Comparison of ENCODE assay signal across 10 cellular contexts in genomic region chr2:174038472-174038871, GRCh38.
A peak's percentile ranks its signal among the peaks of the same experiment; 100 is the strongest.
DNase-seq lines count a peak whose midpoint lies in the region; ATAC-seq and TF ChIP-seq lines count a peak whose summit lies in the region.
"Had no signal": no experiment of that assay in that cellular context is flagged by ENCODE, and none has a peak within 500 bp of the region (broad histone marks: within the 10 kb centered on the region; RNA-seq: fewer than 3 reads in every experiment).

No MANE protein-coding gene starts in this region.

- DNase-seq in activated CD4-positive, alpha-beta T cell treated with anti-CD3 and anti-CD28 coated beads, Interleukin-2, amount 10 ng/mL, durations not matched to agents 24 days and 14 days, result no peak
- DNase-seq in activated CD4-positive, alpha-beta T cell treated with anti-CD3 and anti-CD28 coated beads for 4 hours, result no peak
- DNase-seq in osteocyte (ENCODE audit: extremely low spot score, unreplicated experiment), result no peak
- no peak for DNase-seq in head of caudate nucleus
- DNase-seq in NCI-H187 (lab: John Stamatoyannopoulos, UW), result no peak
- DNase-seq in type B pancreatic cell (ENCODE audit: extremely low spot score, unreplicated experiment), result no peak
- DNase-seq: activated T-cell treated with anti-CD3 and anti-CD28 coated beads, Interleukin-2, amount 50 U/mL, for 1 hour; stimulated activated CD4-positive, alpha-beta T cell treated with anti-CD3 and anti-CD28 coated beads, Interleukin-12 subunit alpha, Interleukin-12 subunit beta, amount 100 ng/mL, for 4 hours had no signal

- ATAC-seq in HG03159 (IDR thresholded peaks at IDR 0.05; ENCODE audit: unreplicated experiment), result peak; percentile 37

- no peaks in the 10 kb centered on the region for H3K9me3 Mint-ChIP-seq in activated CD4-positive, alpha-beta T cell treated with anti-CD3 and anti-CD28 coated beads, Interleukin-2, amount 10 ng/mL, durations not matched to agents 24 days and 14 days
- no peaks in the 10 kb centered on the region for H3K9me3 Mint-ChIP-seq in osteocyte (ENCODE audit: unreplicated experiment)
- H3K9me3 Mint-ChIP-seq in type B pancreatic cell, result peaks cover 7% of the 10 kb centered on the region

- no peak for TF ChIP-seq CTCF in VCaP (conservative IDR thresholded peaks at IDR 0.05)
- TF ChIP-seq CTCF in osteocyte (IDR thresholded peaks at IDR 0.05), result no peak
- no peak for TF ChIP-seq CTCF in type B pancreatic cell (conservative IDR thresholded peaks at IDR 0.05)

- intact Hi-C loops in activated CD4-positive, alpha-beta T cell treated with anti-CD3 and anti-CD28 coated beads, Interleukin-2, amount 10 ng/mL, durations not matched to agents 24 days and 14 days (cut with micrococcal nuclease), result no loop called here
- intact Hi-C loops in head of caudate nucleus (cut with DNase I), result no loop called here

- H3K36me3 Mint-ChIP-seq in activated CD4-positive, alpha-beta T cell treated with anti-CD3 and anti-CD28 coated beads, Interleukin-2, amount 10 ng/mL, durations not matched to agents 24 days and 14 days (ENCODE audit: low read depth), result no peaks in the 10 kb centered on the region
- no peaks in the 10 kb centered on the region for H3K36me3 Mint-ChIP-seq in osteocyte (ENCODE audit: unreplicated experiment)
- H3K36me3 Mint-ChIP-seq in type B pancreatic cell, result no peaks in the 10 kb centered on the region

- no peaks in the 10 kb centered on the region for H3K27me3 Mint-ChIP-seq in activated CD4-positive, alpha-beta T cell treated with anti-CD3 and anti-CD28 coated beads, Interleukin-2, amount 10 ng/mL, durations not matched to agents 24 days and 14 days
- H3K27me3 Mint-ChIP-seq in osteocyte (ENCODE audit: unreplicated experiment), result no peaks in the 10 kb centered on the region
- no peaks in the 10 kb centered on the region for H3K27me3 Mint-ChIP-seq in type B pancreatic cell

- H3K27ac ChIP-seq in VCaP, result peak overlapping the region; percentile 84

- H3K4me1 Mint-ChIP-seq in activated CD4-positive, alpha-beta T cell treated with anti-CD3 and anti-CD28 coated beads, Interleukin-2, amount 10 ng/mL, durations not matched to agents 24 days and 14 days, result peaks cover 12% of the 10 kb centered on the region
- H3K4me1 Mint-ChIP-seq in osteocyte (ENCODE audit: unreplicated experiment), result peaks cover 35% of the 10 kb centered on the region
- peaks cover 9% of the 10 kb centered on the region for H3K4me1 Mint-ChIP-seq in type B pancreatic cell (ENCODE audit: unreplicated experiment)

- H3K4me3 Mint-ChIP-seq in activated CD4-positive, alpha-beta T cell treated with anti-CD3 and anti-CD28 coated beads, Interleukin-2, amount 10 ng/mL, durations not matched to agents 24 days and 14 days, result no peak overlapping the region
- H3K4me3 Mint-ChIP-seq in osteocyte (ENCODE audit: unreplicated experiment), result no peak overlapping the region
- no peak overlapping the region for H3K4me3 Mint-ChIP-seq in type B pancreatic cell

- peak overlapping the region; percentile 12 for H3K27ac Mint-ChIP-seq in activated CD4-positive, alpha-beta T cell treated with anti-CD3 and anti-CD28 coated beads, Interleukin-2, amount 10 ng/mL, durations not matched to agents 24 days and 14 days
- H3K27ac Mint-ChIP-seq in osteocyte (ENCODE audit: unreplicated experiment) (peak overlapping the region; percentile 56), type B pancreatic cell (no peak overlapping the region)
